Comparison of ENCODE assay signal across 10 cellular contexts in genomic region chr13:79483302-79483701, GRCh38. TPM values are rescaled to one million over a fixed set of nuclear protein-coding genes. Genes with fewer than 3 reads are reported as not detected.
DNase-seq lines count a peak whose midpoint lies in the region; ATAC-seq and TF ChIP-seq lines count a peak whose summit lies in the region.
"Had no signal": no experiment of that assay in that cellular context is flagged by ENCODE, and none has a peak within 500 bp of the region (broad histone marks: within the 10 kb centered on the region; RNA-seq: fewer than 3 reads in every experiment).

No MANE protein-coding gene starts in this region.

- H3K27ac Mint-ChIP-seq in HFFc6 (peak overlapping the region; percentile 79), mesothelial cell of epicardium (peak overlapping the region; percentile 82)

- no peaks in the 10 kb centered on the region for H3K9me3 ChIP-seq in lower lobe of right lung

- intact Hi-C loops in lower lobe of right lung (cut with DNase I), result no loop called here

- H3K4me1 Mint-ChIP-seq in HFFc6 (ENCODE audit: low read depth) (peaks cover 69% of the 10 kb centered on the region), mesothelial cell of epicardium (peaks cover 45% of the 10 kb centered on the region)

- no peaks in the 10 kb centered on the region for H3K27me3 ChIP-seq in lower lobe of right lung (ENCODE audit: low read depth)

- H3K27me3 Mint-ChIP-seq in HFFc6 (ENCODE audit: insufficient read depth), result peaks cover 2% of the 10 kb centered on the region
- H3K27me3 Mint-ChIP-seq in mesothelial cell of epicardium (ENCODE audit: low read depth), result no peaks in the 10 kb centered on the region

- H3K4me3 ChIP-seq in astrocyte of the spinal cord (ENCODE audit: low read depth, low read length) (no peak overlapping the region), lower lobe of right lung (no peak overlapping the region)

- no peaks in the 10 kb centered on the region for H3K36me3 ChIP-seq in lower lobe of right lung

- peaks cover 25% of the 10 kb centered on the region for H3K36me3 Mint-ChIP-seq in HFFc6 (ENCODE audit: low read depth)
- H3K36me3 Mint-ChIP-seq in mesothelial cell of epicardium, result no peaks in the 10 kb centered on the region

- no peak for ATAC-seq in lower lobe of right lung
- ATAC-seq in GM21381 (IDR thresholded peaks at IDR 0.05; ENCODE audit: unreplicated experiment), result no peak

- H3K9me3 Mint-ChIP-seq in HFFc6 (no peaks in the 10 kb centered on the region), mesothelial cell of epicardium (no peaks in the 10 kb centered on the region)

- H3K4me3 Mint-ChIP-seq in HFFc6 (peak overlapping the region; percentile 96), mesothelial cell of epicardium (peak overlapping the region; percentile 52)

- DNase-seq in AG20443 (ENCODE audit: low spot score), result peak; percentile 29
- peak; percentile 83 for DNase-seq in HFFc6
- peak; percentile 76 for DNase-seq in astrocyte of the spinal cord (ENCODE audit: low read depth, low spot score)
- no peak for DNase-seq in mesothelial cell of epicardium (ENCODE audit: low spot score in 2 of 2, unreplicated experiment in 2 of 2)
- no peak for DNase-seq in iPS-NIHi7 (ENCODE audit: extremely low spot score)
- no peak for DNase-seq in lower lobe of right lung
- DNase-seq in Kasumi-1 (lab: John Stamatoyannopoulos, UW), result no peak
- DNase-seq: amygdala, DMS79 treated with DMSO at 0.1 percent for 48 hours had no signal

- peaks cover 33% of the 10 kb centered on the region for H3K4me1 ChIP-seq in lower lobe of right lung

- H3K27ac ChIP-seq in lower lobe of right lung, result no peak overlapping the region

- in situ Hi-C loops in astrocyte of the spinal cord (cut with HindIII; ENCODE audit: low sequenced_read_pairs), result no loop called here

- no peak for TF ChIP-seq CTCF in HFFc6 (IDR thresholded peaks at IDR 0.05)
- TF ChIP-seq CTCF in astrocyte of the spinal cord (IDR thresholded peaks at IDR 0.05; ENCODE audit: low read depth, low read length), result no peak
- no peak for TF ChIP-seq CTCF in mesothelial cell of epicardium (IDR thresholded peaks at IDR 0.05; ENCODE audit: unreplicated experiment)
- TF ChIP-seq CTCF in lower lobe of right lung (IDR thresholded peaks at IDR 0.05), result no peak

RNA-seq across cellular contexts. Expression of gene NDFIP2, which starts 2.3 kb away (rescaled TPM):
- total RNA-seq in HFFc6 (2021; fragmentation: NEBNext Ultra II Directional; extraction: Animal tissue kit (Norgen Biotek cat#: 25700)), result 100 to 1,000 TPM in 2 of 6 experiments, 10 to 100 TPM in 4; 97.1 to 132 (median 99.7) TPM
- 40.0 to 46.9 TPM (median 41.7 TPM) in 3 replicates for total RNA-seq in mesothelial cell of epicardium
- total RNA-seq in lower lobe of right lung, result 30.0 TPM

Comparison
In these comparisons a context has a peak if more than half of its experiments do, and no peak if none do; other contexts are left out.
1. DNase-seq: peak in AG20443 (single experiment), HFFc6 (single experiment) and astrocyte of the spinal cord (single experiment); none in mesothelial cell of epicardium (0 of 2), iPS-NIHi7 (single experiment), lower lobe of right lung (single experiment) and Kasumi-1 (0 of 2).